ENCODE assay signal across 22 cellular contexts in genomic region chr3:158936530-158937113, GRCh38.
DNase-seq lines count a peak whose midpoint lies in the region; ATAC-seq and TF ChIP-seq lines count a peak whose summit lies in the region.
"Had no signal": no experiment of that assay in that cellular context is flagged by ENCODE, and none has a peak within 500 bp of the region (broad histone marks: within the 10 kb centered on the region; RNA-seq: fewer than 3 reads in every experiment).

No MANE protein-coding gene starts in this region.

- no peak overlapping the region for H3K27ac Mint-ChIP-seq in WTC11
- no peak overlapping the region for H3K27ac Mint-ChIP-seq in stimulated activated naive CD8-positive, alpha-beta T cell treated with anti-CD3 and anti-CD28 coated beads, Interleukin-15, amount 100 ng/mL, for 72 hours
- H3K27ac Mint-ChIP-seq: activated CD4-positive, alpha-beta memory T cell treated with anti-CD3 and anti-CD28 coated beads, Interleukin-2, amount 10 ng/mL, durations not matched to agents 7 days and 5 days; activated naive CD8-positive, alpha-beta T cell treated with anti-CD3 and anti-CD28 coated beads, Interleukin-2, amount 50 U/mL, for 24 hours; brain had no signal

- TF ChIP-seq CTCF in BE2C (IDR thresholded peaks at IDR 0.05; ENCODE audit: low read depth, low read length) (no peak), WTC11 (IDR thresholded peaks at IDR 0.05) (no peak), GM13976 (IDR thresholded peaks at IDR 0.05; ENCODE audit: borderline replicate concordance, control extremely low read depth, extremely low read depth, insufficient read depth, missing control alignments) (no peak)

- H3K27me3 Mint-ChIP-seq in WTC11 (ENCODE audit: low read depth), result no peaks in the 10 kb centered on the region; the same call in 1 of the 2 replicates
- H3K27me3 Mint-ChIP-seq in stimulated activated naive CD8-positive, alpha-beta T cell treated with anti-CD3 and anti-CD28 coated beads, Interleukin-15, amount 100 ng/mL, for 72 hours, result peaks cover 17% of the 10 kb centered on the region
- H3K27me3 Mint-ChIP-seq: activated CD4-positive, alpha-beta memory T cell treated with anti-CD3 and anti-CD28 coated beads, Interleukin-2, amount 10 ng/mL, durations not matched to agents 7 days and 5 days; brain had no signal

- H3K4me1 Mint-ChIP-seq in WTC11, result peaks cover 22% of the 10 kb centered on the region
- H3K4me1 Mint-ChIP-seq in stimulated activated naive CD8-positive, alpha-beta T cell treated with anti-CD3 and anti-CD28 coated beads, Interleukin-15, amount 100 ng/mL, for 72 hours, result no peaks in the 10 kb centered on the region
- H3K4me1 Mint-ChIP-seq: activated CD4-positive, alpha-beta memory T cell treated with anti-CD3 and anti-CD28 coated beads, Interleukin-2, amount 10 ng/mL, durations not matched to agents 7 days and 5 days; activated naive CD8-positive, alpha-beta T cell treated with anti-CD3 and anti-CD28 coated beads, Interleukin-2, amount 50 U/mL, for 24 hours; brain had no signal

- no peak overlapping the region for H3K4me3 Mint-ChIP-seq in WTC11
- no peak overlapping the region for H3K4me3 Mint-ChIP-seq in stimulated activated naive CD8-positive, alpha-beta T cell treated with anti-CD3 and anti-CD28 coated beads, Interleukin-15, amount 100 ng/mL, for 72 hours
- H3K4me3 Mint-ChIP-seq: activated CD4-positive, alpha-beta memory T cell treated with anti-CD3 and anti-CD28 coated beads, Interleukin-2, amount 10 ng/mL, durations not matched to agents 7 days and 5 days; activated naive CD8-positive, alpha-beta T cell treated with anti-CD3 and anti-CD28 coated beads, Interleukin-2, amount 50 U/mL, for 24 hours; brain had no signal

- H3K4me3 ChIP-seq in BE2C (ENCODE audit: low read depth, low read length), result no peak overlapping the region
- H3K4me3 ChIP-seq: BLaER1 treated with 17β-estradiol and CSF1 and Interleukin-3, amounts not matched to agents 10 nM and 100 nM; colonic mucosa; HAP-1; right atrium auricular region; upper lobe of left lung had no signal

- H3K27me3 ChIP-seq in BE2C, result no peaks in the 10 kb centered on the region
- H3K27me3 ChIP-seq: BLaER1 treated with 17β-estradiol and CSF1 and Interleukin-3, amounts not matched to agents 10 nM and 100 nM; colonic mucosa; right atrium auricular region; upper lobe of left lung had no signal

- CTCF ChIA-PET in WTC11 (lab: Charles Lee), result no interaction called here

- peak; percentile 67 for ATAC-seq in WTC11
- no peak for ATAC-seq in HG03108 (IDR thresholded peaks at IDR 0.05; ENCODE audit: unreplicated experiment)
- ATAC-seq in stimulated activated naive CD8-positive, alpha-beta T cell treated with anti-CD3 and anti-CD28 coated beads, Interleukin-15, amount 100 ng/mL, for 72 hours, result no peak
- ATAC-seq: activated naive CD8-positive, alpha-beta T cell treated with anti-CD3 and anti-CD28 coated beads, Interleukin-2, amount 50 U/mL, for 24 hours; left cardiac atrium had no signal

- no peaks in the 10 kb centered on the region for H3K9me3 ChIP-seq in BE2C
- H3K9me3 ChIP-seq: BLaER1 treated with 17β-estradiol and CSF1 and Interleukin-3, amounts not matched to agents 10 nM and 100 nM; Caco-2; colonic mucosa; HAP-1 had no signal

- POLR2A ChIA-PET in WTC11 (lab: Charles Lee), result no interaction called here

- H3K36me3 Mint-ChIP-seq in WTC11, result no peaks in the 10 kb centered on the region; the same call in none of the 2 replicates
- H3K36me3 Mint-ChIP-seq: brain had no signal

- H3K4me1 ChIP-seq in BE2C, result no peaks in the 10 kb centered on the region
- H3K4me1 ChIP-seq: BLaER1 treated with 17β-estradiol and CSF1 and Interleukin-3, amounts not matched to agents 10 nM and 100 nM; Caco-2; colonic mucosa; right atrium auricular region; upper lobe of left lung had no signal

- DNase-seq in BE2C (peak; percentile 12), M059J (ENCODE audit: low read depth) (peak; percentile 65), WTC11 (ENCODE audit: low spot score) (peak; percentile 38), iPS DF 19.7 (ENCODE audit: low read depth, low spot score) (peak; percentile 23), GM13976 (ENCODE audit: low spot score) (no peak)
- DNase-seq in stimulated activated naive CD8-positive, alpha-beta T cell treated with anti-CD3 and anti-CD28 coated beads, Interleukin-15, amount 100 ng/mL, for 72 hours, result no peak
- no peak for DNase-seq in stimulated activated CD4-positive, alpha-beta T cell treated with anti-CD3 and anti-CD28 coated beads, Interleukin-12 subunit alpha, Interleukin-12 subunit beta, amount 100 ng/mL, for 4 hours
- DNase-seq: activated CD4-positive, alpha-beta memory T cell treated with anti-CD3 and anti-CD28 coated beads, Interleukin-2, amount 10 ng/mL, durations not matched to agents 7 days and 5 days; activated gamma-delta T cell; activated naive CD8-positive, alpha-beta T cell treated with anti-CD3 and anti-CD28 coated beads, Interleukin-2, amount 50 U/mL, for 24 hours; Caco-2; colonic mucosa; Kasumi-1; left cardiac atrium; NCI-H1930; T-helper 9 cell had no signal

- in situ Hi-C loops in GM13976 (cut with MboI; ENCODE audit: low sequenced_read_pairs, unreplicated experiment), result no loop called here

- no peaks in the 10 kb centered on the region for H3K36me3 ChIP-seq in BE2C
- H3K36me3 ChIP-seq: BLaER1 treated with 17β-estradiol and CSF1 and Interleukin-3, amounts not matched to agents 10 nM and 100 nM; colonic mucosa; HAP-1; right atrium auricular region; upper lobe of left lung had no signal

- H3K9me3 Mint-ChIP-seq in WTC11, result peaks cover 30% of the 10 kb centered on the region
- peaks cover 26 to 42% of the 10 kb centered on the region in 2 donors for H3K9me3 Mint-ChIP-seq in stimulated activated naive CD8-positive, alpha-beta T cell treated with anti-CD3 and anti-CD28 coated beads, Interleukin-15, amount 100 ng/mL, for 72 hours

TF ChIP-seq in WTC11, 78 proteins besides CTCF, POLR2A, EP300 and RAD21:
- TF ChIP-seq SMAD3 (CRISPR knock-in tag; IDR thresholded peaks at IDR 0.05; ENCODE audit: borderline replicate concordance) (no peak), NFE2L1 (CRISPR knock-in tag; IDR thresholded peaks at IDR 0.05) (peak; percentile 75; the same call in 1 of the 2 replicates)

Comparison
In these comparisons a context has a peak if more than half of its experiments do, and no peak if none do; other contexts are left out.
1. DNase-seq: peak in BE2C (single experiment), M059J (single experiment), WTC11 (single experiment) and iPS DF 19.7 (single experiment); none in GM13976 (single experiment), stimulated activated naive CD8-positive, alpha-beta T cell treated with anti-CD3 and anti-CD28 coated beads, Interleukin-15, amount 100 ng/mL, for 72 hours (0 of 2) and stimulated activated CD4-positive, alpha-beta T cell treated with anti-CD3 and anti-CD28 coated beads, Interleukin-12 subunit alpha, Interleukin-12 subunit beta, amount 100 ng/mL, for 4 hours (single experiment).